ENCODE assay signal across 8 cellular contexts in genomic region chr11:18322818-18323570, GRCh38. TPM values are rescaled to one million over a fixed set of nuclear protein-coding genes. Genes with fewer than 3 reads are reported as not detected.
DNase-seq lines count a peak whose midpoint lies in the region.

No MANE protein-coding gene starts in this region.

- peaks cover 76% of the 10 kb centered on the region for H3K36me3 Mint-ChIP-seq in activated T-cell treated with anti-CD3 and anti-CD28 coated beads, Interleukin-2, amount 50 U/mL, for 24 hours (ENCODE audit: low read depth)
- peaks cover 25% of the 10 kb centered on the region for H3K36me3 Mint-ChIP-seq in activated T-helper 1 cell treated with anti-CD3 and anti-CD28 coated beads, Interleukin-12 subunit alpha, Interleukin-12 subunit beta, Interleukin-2, Interleukin-4 antibody, amounts not matched to agents 30 ng/mL and 10 ng/mL and 1 ng/mL, durations not matched to agents 14 hours and 24 hours and 36 hours (ENCODE audit: low read depth)
- H3K36me3 Mint-ChIP-seq in immature natural killer cell: peaks cover 0 to 3% (median 0%) of the 10 kb centered on the region in 3 donors

- H3K4me3 Mint-ChIP-seq in activated T-cell treated with anti-CD3 and anti-CD28 coated beads, Interleukin-2, amount 50 U/mL, for 24 hours: peak overlapping the region; percentile 98
- peak overlapping the region; percentile 93 for H3K4me3 Mint-ChIP-seq in activated T-helper 1 cell treated with anti-CD3 and anti-CD28 coated beads, Interleukin-12 subunit alpha, Interleukin-12 subunit beta, Interleukin-2, Interleukin-4 antibody, amounts not matched to agents 30 ng/mL and 10 ng/mL and 1 ng/mL, durations not matched to agents 14 hours and 24 hours and 36 hours
- H3K4me3 Mint-ChIP-seq in immature natural killer cell: peak overlapping the region; percentile 95 to 100 (median 99)

- no peaks in the 10 kb centered on the region for H3K9me3 Mint-ChIP-seq in activated T-cell treated with anti-CD3 and anti-CD28 coated beads, Interleukin-2, amount 50 U/mL, for 24 hours
- H3K9me3 Mint-ChIP-seq in activated T-helper 1 cell treated with anti-CD3 and anti-CD28 coated beads, Interleukin-12 subunit alpha, Interleukin-12 subunit beta, Interleukin-2, Interleukin-4 antibody, amounts not matched to agents 30 ng/mL and 10 ng/mL and 1 ng/mL, durations not matched to agents 14 hours and 24 hours and 36 hours: no peaks in the 10 kb centered on the region
- no peaks in the 10 kb centered on the region for H3K9me3 Mint-ChIP-seq in immature natural killer cell

- peak overlapping the region; percentile 100 for H3K27ac Mint-ChIP-seq in activated T-cell treated with anti-CD3 and anti-CD28 coated beads, Interleukin-2, amount 50 U/mL, for 24 hours
- H3K27ac Mint-ChIP-seq in activated T-helper 1 cell treated with anti-CD3 and anti-CD28 coated beads, Interleukin-12 subunit alpha, Interleukin-12 subunit beta, Interleukin-2, Interleukin-4 antibody, amounts not matched to agents 30 ng/mL and 10 ng/mL and 1 ng/mL, durations not matched to agents 14 hours and 24 hours and 36 hours: peak overlapping the region; percentile 99
- H3K27ac Mint-ChIP-seq in immature natural killer cell: peak overlapping the region; percentile 99 to 100 (median 100)

- intact Hi-C loops in activated T-helper 1 cell treated with anti-CD3 and anti-CD28 coated beads, Interleukin-12 subunit alpha, Interleukin-12 subunit beta, Interleukin-2, Interleukin-4 antibody, amounts not matched to agents 30 ng/mL and 10 ng/mL and 1 ng/mL, durations not matched to agents 14 hours and 24 hours and 36 hours (cut with micrococcal nuclease): loop anchor here (1.0 to 5.0 kb wide), 13 partner anchors 7 to 1586 kb away; partner anchors contain the start of genes C11orf58, E2F8, RPS13 and SAAL1

- peak overlapping the region; percentile 54 for H3K27ac ChIP-seq in thymus (ENCODE audit: low read depth)

- WGBS in thymus: 21% methylated on average over 18 of the region's 18 CpGs

- H3K9me3 ChIP-seq in thymus (ENCODE audit: control insufficient read depth): no peaks in the 10 kb centered on the region

- H3K4me1 ChIP-seq in thymus (ENCODE audit: control insufficient read depth, insufficient read depth, low read length): peaks cover 17% of the 10 kb centered on the region

- H3K27me3 Mint-ChIP-seq in activated T-cell treated with anti-CD3 and anti-CD28 coated beads, Interleukin-2, amount 50 U/mL, for 24 hours: no peaks in the 10 kb centered on the region
- H3K27me3 Mint-ChIP-seq in activated T-helper 1 cell treated with anti-CD3 and anti-CD28 coated beads, Interleukin-12 subunit alpha, Interleukin-12 subunit beta, Interleukin-2, Interleukin-4 antibody, amounts not matched to agents 30 ng/mL and 10 ng/mL and 1 ng/mL, durations not matched to agents 14 hours and 24 hours and 36 hours (ENCODE audit: insufficient read depth): no peaks in the 10 kb centered on the region
- H3K27me3 Mint-ChIP-seq in immature natural killer cell (ENCODE audit: low read depth in 3 of 3): peaks cover 8 to 18% (median 12%) of the 10 kb centered on the region in 3 donors

- H3K4me1 Mint-ChIP-seq in activated T-cell treated with anti-CD3 and anti-CD28 coated beads, Interleukin-2, amount 50 U/mL, for 24 hours (ENCODE audit: low read depth): peaks cover 70% of the 10 kb centered on the region
- peaks cover 63% of the 10 kb centered on the region for H3K4me1 Mint-ChIP-seq in activated T-helper 1 cell treated with anti-CD3 and anti-CD28 coated beads, Interleukin-12 subunit alpha, Interleukin-12 subunit beta, Interleukin-2, Interleukin-4 antibody, amounts not matched to agents 30 ng/mL and 10 ng/mL and 1 ng/mL, durations not matched to agents 14 hours and 24 hours and 36 hours (ENCODE audit: low read depth)
- H3K4me1 Mint-ChIP-seq in immature natural killer cell: peaks cover 52 to 81% of the 10 kb centered on the region in 2 donors

- no peaks in the 10 kb centered on the region for H3K27me3 ChIP-seq in thymus (ENCODE audit: control insufficient read depth, insufficient read depth)

- DNase-seq in activated T-cell treated with anti-CD3 and anti-CD28 coated beads, Interleukin-2, amount 50 U/mL, for 24 hours: no peak
- DNase-seq in activated T-cell treated with anti-CD3 and anti-CD28 coated beads, Interleukin-2, amount 50 U/mL, for 1 hour: no peak
- no peak for DNase-seq in activated T-helper 1 cell treated with anti-CD3 and anti-CD28 coated beads, Interleukin-12 subunit alpha, Interleukin-12 subunit beta, Interleukin-2, Interleukin-4 antibody, amounts not matched to agents 30 ng/mL and 10 ng/mL and 1 ng/mL, durations not matched to agents 14 hours and 24 hours and 36 hours (ENCODE audit: low spot score)
- DNase-seq in immature natural killer cell (no peak), NCI-H1417 treated with DMSO at 0.1 percent for 48 hours (lab: John Stamatoyannopoulos, UW) (no peak), DMS79 (lab: John Stamatoyannopoulos, UW) (no peak)
- DNase-seq in stimulated activated CD4-positive, alpha-beta T cell treated with anti-CD3 and anti-CD28 coated beads, Interleukin-4, amount 100 ng/mL, for 4 hours: no peak

- peaks cover 6% of the 10 kb centered on the region for H3K36me3 ChIP-seq in thymus (ENCODE audit: control insufficient read depth, insufficient read depth)

- peak overlapping the region; percentile 80 for H3K4me3 ChIP-seq in thymus (ENCODE audit: low read length)

RNA-seq across cellular contexts. Expression of gene GTF2H1, which starts 0.6 kb away (rescaled TPM):
- total RNA-seq in activated T-helper 1 cell treated with anti-CD3 and anti-CD28 coated beads, Interleukin-12 subunit alpha, Interleukin-12 subunit beta, Interleukin-2, Interleukin-4 antibody, amounts not matched to agents 30 ng/mL and 10 ng/mL and 1 ng/mL, durations not matched to agents 14 hours and 24 hours and 36 hours: 52.2 and 56.9 TPM in 2 replicates
- polyA plus RNA-seq in immature natural killer cell: 10 to 100 TPM; 24.3 to 33.8 (median 27.2) TPM
- 35.4 TPM for polyA plus RNA-seq in thymus

RNA-seq across cellular contexts. Expression of gene HPS5, which starts 1.1 kb away (rescaled TPM):
- total RNA-seq in activated T-helper 1 cell treated with anti-CD3 and anti-CD28 coated beads, Interleukin-12 subunit alpha, Interleukin-12 subunit beta, Interleukin-2, Interleukin-4 antibody, amounts not matched to agents 30 ng/mL and 10 ng/mL and 1 ng/mL, durations not matched to agents 14 hours and 24 hours and 36 hours: 19.9 and 21.4 TPM in 2 replicates
- 10 to 100 TPM; 10.4 to 15.1 (median 13.0) TPM for polyA plus RNA-seq in immature natural killer cell
- 20.2 TPM for polyA plus RNA-seq in thymus

RNA-seq across cellular contexts. Expression of gene SAA1, which starts 56.9 kb away (rescaled TPM):
- total RNA-seq in activated T-helper 1 cell treated with anti-CD3 and anti-CD28 coated beads, Interleukin-12 subunit alpha, Interleukin-12 subunit beta, Interleukin-2, Interleukin-4 antibody, amounts not matched to agents 30 ng/mL and 10 ng/mL and 1 ng/mL, durations not matched to agents 14 hours and 24 hours and 36 hours: not detected in 2 replicates
- polyA plus RNA-seq in immature natural killer cell (not detected), thymus (1,843 TPM)

Comparison
In these comparisons a context has a peak if more than half of its experiments do, and no peak if none do; other contexts are left out.
1. RNA of gene SAA1, which starts 56.9 kb away (polyA plus RNA-seq): 1,843 TPM in thymus (single experiment); not detected in immature natural killer cell; every median in the first group is over 1,000 times any median in the second.
2. Peak in every context shown above with its lines, with median percentiles within 50 percentile points of each other: H3K27ac Mint-ChIP-seq and H3K4me3 Mint-ChIP-seq.